ENCODE assay signal across 34 cellular contexts in genomic region chr5:120567066-120567465, GRCh38.
"Had no signal": no experiment of that assay in that cellular context is flagged by ENCODE, and none has a peak within 500 bp of the region (broad histone marks: within the 10 kb centered on the region; RNA-seq: fewer than 3 reads in every experiment).

No MANE protein-coding gene starts in this region.

- H3K9me3 ChIP-seq: adrenal gland, body of pancreas, esophagus muscularis mucosa, gastrocnemius medialis, heart left ventricle had no signal

- H3K27me3 Mint-ChIP-seq: activated B cell treated with CpG ODN at 0.5 μM for 24 hours; activated CD4-positive, alpha-beta memory T cell treated with anti-CD3 and anti-CD28 coated beads for 36 hours; activated CD8-positive, alpha-beta memory T cell treated with anti-CD3 and anti-CD28 coated beads, Interleukin-2, amount 10 ng/mL, durations not matched to agents 7 days and 5 days; activated naive CD4-positive, alpha-beta T cell treated with anti-CD3 and anti-CD28 coated beads, Interleukin-2, amount 50 U/mL, for 24 hours; activated naive CD8-positive, alpha-beta T cell treated with anti-CD3 and anti-CD28 coated beads for 36 hours; activated naive CD8-positive, alpha-beta T cell treated with anti-CD3 and anti-CD28 coated beads, Interleukin-2, amount 50 U/mL, for 24 hours; effector memory CD8-positive, alpha-beta T cell had no signal

- H3K4me1 Mint-ChIP-seq: activated B cell treated with CpG ODN at 0.5 μM for 24 hours; activated CD8-positive, alpha-beta memory T cell treated with anti-CD3 and anti-CD28 coated beads, Interleukin-2, amount 10 ng/mL, durations not matched to agents 7 days and 5 days; activated naive CD4-positive, alpha-beta T cell treated with anti-CD3 and anti-CD28 coated beads, Interleukin-2, amount 50 U/mL, for 24 hours; activated naive CD8-positive, alpha-beta T cell treated with anti-CD3 and anti-CD28 coated beads for 36 hours; activated naive CD8-positive, alpha-beta T cell treated with anti-CD3 and anti-CD28 coated beads, Interleukin-2, amount 50 U/mL, for 24 hours had no signal

- H3K4me3 Mint-ChIP-seq: activated B cell treated with CpG ODN at 0.5 μM for 24 hours; activated CD4-positive, alpha-beta memory T cell treated with anti-CD3 and anti-CD28 coated beads for 36 hours; activated CD8-positive, alpha-beta memory T cell treated with anti-CD3 and anti-CD28 coated beads, Interleukin-2, amount 10 ng/mL, durations not matched to agents 7 days and 5 days; activated CD8-positive, alpha-beta T cell treated with anti-CD3 and anti-CD28 coated beads, Interleukin-2, amount 10 ng/mL, durations not matched to agents 7 days and 5 days; activated naive CD4-positive, alpha-beta T cell treated with anti-CD3 and anti-CD28 coated beads for 36 hours; activated naive CD4-positive, alpha-beta T cell treated with anti-CD3 and anti-CD28 coated beads, Interleukin-2, amount 50 U/mL, for 24 hours; activated naive CD8-positive, alpha-beta T cell treated with anti-CD3 and anti-CD28 coated beads for 36 hours; activated naive CD8-positive, alpha-beta T cell treated with anti-CD3 and anti-CD28 coated beads, Interleukin-2, amount 50 U/mL, for 24 hours; activated T-helper 1 cell treated with anti-CD3 and anti-CD28 coated beads, Interleukin-12 subunit alpha, Interleukin-12 subunit beta, Interleukin-2, Interleukin-4 antibody, amounts not matched to agents 30 ng/mL and 10 ng/mL and 1 ng/mL, durations not matched to agents 14 hours and 24 hours and 36 hours; effector memory CD8-positive, alpha-beta T cell had no signal

- H3K36me3 ChIP-seq: adrenal gland, cardiac muscle cell, esophagus muscularis mucosa, gastrocnemius medialis, heart left ventricle, WERI-Rb-1 had no signal

- H3K27ac Mint-ChIP-seq: activated B cell treated with CpG ODN at 0.5 μM for 24 hours; activated CD4-positive, alpha-beta memory T cell treated with anti-CD3 and anti-CD28 coated beads for 36 hours; activated CD8-positive, alpha-beta memory T cell treated with anti-CD3 and anti-CD28 coated beads, Interleukin-2, amount 10 ng/mL, durations not matched to agents 7 days and 5 days; activated CD8-positive, alpha-beta T cell treated with anti-CD3 and anti-CD28 coated beads, Interleukin-2, amount 10 ng/mL, durations not matched to agents 7 days and 5 days; activated naive CD4-positive, alpha-beta T cell treated with anti-CD3 and anti-CD28 coated beads for 36 hours; activated naive CD4-positive, alpha-beta T cell treated with anti-CD3 and anti-CD28 coated beads, Interleukin-2, amount 50 U/mL, for 24 hours; activated naive CD8-positive, alpha-beta T cell treated with anti-CD3 and anti-CD28 coated beads for 36 hours; activated naive CD8-positive, alpha-beta T cell treated with anti-CD3 and anti-CD28 coated beads, Interleukin-2, amount 50 U/mL, for 24 hours; activated T-helper 1 cell treated with anti-CD3 and anti-CD28 coated beads, Interleukin-12 subunit alpha, Interleukin-12 subunit beta, Interleukin-2, Interleukin-4 antibody, amounts not matched to agents 30 ng/mL and 10 ng/mL and 1 ng/mL, durations not matched to agents 14 hours and 24 hours and 36 hours; activated T-helper 2 cell treated with anti-CD3 and anti-CD28 coated beads, Interferon-gamma antibody, Interleukin-2, Interleukin-4, amounts not matched to agents 10 μg/mL and 5 μg/mL and 100 μg/mL, durations not matched to agents 14 hours and 24 hours and 36 hours; effector memory CD8-positive, alpha-beta T cell had no signal

- H3K4me3 ChIP-seq: adrenal gland, body of pancreas, cardiac muscle cell, esophagus muscularis mucosa, gastrocnemius medialis, heart left ventricle had no signal

- H3K27me3 ChIP-seq: adrenal gland, body of pancreas, cardiac muscle cell, esophagus muscularis mucosa, foreskin keratinocyte, gastrocnemius medialis, heart left ventricle had no signal

- H3K27ac ChIP-seq: adrenal gland, body of pancreas, cardiac muscle cell, esophagus muscularis mucosa, foreskin keratinocyte, gastrocnemius medialis, heart left ventricle, WERI-Rb-1 had no signal

- ATAC-seq: activated CD4-positive, CD25-positive, alpha-beta regulatory T cell treated with anti-CD3 and anti-CD28 coated beads, Interleukin-2, amount 50 U/mL, for 24 hours; activated CD8-positive, alpha-beta memory T cell treated with anti-CD3 and anti-CD28 coated beads, Interleukin-2, amount 10 ng/mL, durations not matched to agents 7 days and 5 days; activated CD8-positive, alpha-beta T cell treated with anti-CD3 and anti-CD28 coated beads, Interleukin-2, amount 10 ng/mL, durations not matched to agents 7 days and 5 days; activated naive CD8-positive, alpha-beta T cell treated with anti-CD3 and anti-CD28 coated beads, Interleukin-2, amount 50 U/mL, for 24 hours; body of pancreas; effector memory CD8-positive, alpha-beta T cell; foreskin keratinocyte; gastrocnemius medialis; heart left ventricle had no signal

- H3K36me3 Mint-ChIP-seq: activated CD4-positive, alpha-beta memory T cell treated with anti-CD3 and anti-CD28 coated beads for 36 hours; activated CD8-positive, alpha-beta memory T cell treated with anti-CD3 and anti-CD28 coated beads, Interleukin-2, amount 10 ng/mL, durations not matched to agents 7 days and 5 days; activated naive CD4-positive, alpha-beta T cell treated with anti-CD3 and anti-CD28 coated beads, Interleukin-2, amount 50 U/mL, for 24 hours; activated naive CD8-positive, alpha-beta T cell treated with anti-CD3 and anti-CD28 coated beads for 36 hours had no signal

- H3K9me3 Mint-ChIP-seq: activated B cell treated with CpG ODN at 0.5 μM for 24 hours; activated naive CD4-positive, alpha-beta T cell treated with anti-CD3 and anti-CD28 coated beads, Interleukin-2, amount 50 U/mL, for 24 hours had no signal

- H3K4me1 ChIP-seq: adrenal gland, body of pancreas, esophagus muscularis mucosa, foreskin keratinocyte, gastrocnemius medialis, heart left ventricle had no signal

- DNase-seq: activated B cell treated with CpG ODN at 0.5 μM for 24 hours; activated CD4-positive, alpha-beta memory T cell treated with anti-CD3 and anti-CD28 coated beads for 36 hours; activated CD4-positive, alpha-beta T cell treated with anti-CD3 and anti-CD28 coated beads for 48 hours; activated CD4-positive, alpha-beta T cell treated with anti-CD3 and anti-CD28 coated beads, Interleukin-2, amount 50 U/mL, for 1 hour; activated CD8-positive, alpha-beta memory T cell treated with anti-CD3 and anti-CD28 coated beads, Interleukin-2, amount 10 ng/mL, durations not matched to agents 7 days and 5 days; activated CD8-positive, alpha-beta memory T cell treated with anti-CD3 and anti-CD28 coated beads, Interleukin-2, amount 50 U/mL, for 4 hours; activated CD8-positive, alpha-beta T cell treated with anti-CD3 and anti-CD28 coated beads, Interleukin-2, amount 10 ng/mL, durations not matched to agents 7 days and 5 days; activated effector memory CD4-positive, alpha-beta T cell treated with anti-CD3 and anti-CD28 coated beads, Interleukin-2, amount 50 U/mL, for 16 hours; activated naive CD4-positive, alpha-beta T cell treated with anti-CD3 and anti-CD28 coated beads for 36 hours; activated naive CD8-positive, alpha-beta T cell treated with anti-CD3 and anti-CD28 coated beads for 36 hours; activated naive CD8-positive, alpha-beta T cell treated with anti-CD3 and anti-CD28 coated beads, Interleukin-2, amount 50 U/mL, for 24 hours; activated T-cell treated with anti-CD3 and anti-CD28 coated beads, Interleukin-2, amount 50 U/mL, for 1 hour; activated T-cell treated with anti-CD3 and anti-CD28 coated beads, Interleukin-2, amount 50 U/mL, for 48 hours; adrenal gland; amygdala; aorta; body of pancreas; central memory CD4-positive, alpha-beta T cell; cortex of kidney; dermis blood vessel endothelial cell; effector CD4-positive, alpha-beta T cell; effector memory CD8-positive, alpha-beta T cell; foreskin keratinocyte; gastrocnemius medialis; glutamatergic neuron; heart left ventricle; T-helper 2 cell; WERI-Rb-1 had no signal
